ENCODE assay signal across 8 cellular contexts in genomic region chr1:38003261-38004250, GRCh38. TPM values are rescaled to one million over a fixed set of nuclear protein-coding genes. Genes with fewer than 3 reads are reported as not detected.
A peak's percentile ranks its signal among the peaks of the same experiment; 100 is the strongest.
DNase-seq lines count a peak whose midpoint lies in the region; ATAC-seq and TF ChIP-seq lines count a peak whose summit lies in the region.

No MANE protein-coding gene starts in this region.

- no peaks in the 10 kb centered on the region for H3K9me2 ChIP-seq in Loucy (replicated peaks; ENCODE audit: low read depth, low read length)

- H3K4me1 ChIP-seq in Loucy (ENCODE audit: insufficient read depth, low read length, poor library complexity, severe bottlenecking) (peaks cover 53% of the 10 kb centered on the region), duodenal mucosa (ENCODE audit: control insufficient read depth in 1 of 2, insufficient read depth in 2 of 2, low read length in 2 of 2) (peaks cover 24 to 31% of the 10 kb centered on the region in 2 donors)

- peaks cover 4% of the 10 kb centered on the region for H4K20me1 ChIP-seq in Loucy (ENCODE audit: insufficient read depth, low read length, poor library complexity, severe bottlenecking)

- no peaks in the 10 kb centered on the region for H3F3A ChIP-seq in Loucy (ENCODE audit: low read depth)

- no peaks in the 10 kb centered on the region for H3K27me3 ChIP-seq in Loucy (ENCODE audit: insufficient read depth, low read length, poor library complexity, severe bottlenecking)
- peaks cover 6% of the 10 kb centered on the region in 2 donors for H3K27me3 ChIP-seq in duodenal mucosa (ENCODE audit: control insufficient read depth in 1 of 2, insufficient read depth in 2 of 2, low read length in 2 of 2)

- peak overlapping the region; percentile 89 to 92 for H3K27ac Mint-ChIP-seq in natural killer cell

- H3K9ac ChIP-seq in Loucy (ENCODE audit: low read depth, low read length, poor library complexity, severe bottlenecking) = peak overlapping the region; percentile 79
- peak overlapping the region; percentile 31 to 79 for H3K9ac ChIP-seq in duodenal mucosa (ENCODE audit: low read depth in 1 of 2, low read length in 2 of 2)

- peaks cover 60 to 65% of the 10 kb centered on the region in 2 donors for H3K4me1 Mint-ChIP-seq in natural killer cell

- peak overlapping the region; percentile 85 for H3K4me2 ChIP-seq in Loucy (ENCODE audit: low read depth, low read length, poor library complexity, severe bottlenecking)

- intact Hi-C loops in natural killer cell (cut with micrococcal nuclease) = loop anchor here (10.0 kb wide), 1 partner anchor 529 kb away; the partner anchor contains the start of gene ZC3H12A

- H3K36me3 Mint-ChIP-seq in natural killer cell = no peaks in the 10 kb centered on the region

- TF ChIP-seq CTCF in Loucy (conservative IDR thresholded peaks at IDR 0.05; ENCODE audit: low read length) = no peak
- no peak for TF ChIP-seq CTCF in natural killer cell (IDR thresholded peaks at IDR 0.05)

- H3K27ac ChIP-seq in duodenal mucosa (ENCODE audit: low read depth, low read length) = no peak overlapping the region

- no peaks in the 10 kb centered on the region for H3K9me3 Mint-ChIP-seq in natural killer cell

- H3K4me3 ChIP-seq in Loucy (ENCODE audit: low read length, poor library complexity, severe bottlenecking) (peak overlapping the region; percentile 77), duodenal mucosa (ENCODE audit: low read depth in 1 of 2, low read length in 2 of 2) (peak overlapping the region; percentile 51 to 76)

- H3K9me3 ChIP-seq in Loucy (ENCODE audit: insufficient read depth, low read depth, low read length) = no peaks in the 10 kb centered on the region
- no peaks in the 10 kb centered on the region for H3K9me3 ChIP-seq in duodenal mucosa (ENCODE audit: control insufficient read depth in 1 of 2, low read length in 2 of 2)

- no peaks in the 10 kb centered on the region for H3K27me3 Mint-ChIP-seq in natural killer cell (ENCODE audit: low read depth in 2 of 2)

- H3K79me2 ChIP-seq in Loucy (ENCODE audit: insufficient read depth, low read length) = peaks cover 49% of the 10 kb centered on the region; the same call in 1 of the 2 replicates

- DNase-seq in C1 segment of cervical spinal cord (lab: John Stamatoyannopoulos, UW) (peak in 8 of 14 donors; percentile 17 to 78 (median 52)), natural killer cell (no peak), T1000 (lab: John Stamatoyannopoulos, UW) (no peak), NCI-H2227 treated with DMSO at 0.1 percent for 48 hours (lab: John Stamatoyannopoulos, UW) (no peak)

- H3K36me3 ChIP-seq in Loucy (ENCODE audit: insufficient read depth, low read length) (no peaks in the 10 kb centered on the region), duodenal mucosa (ENCODE audit: control insufficient read depth in 1 of 2, insufficient read depth in 2 of 2, low read length in 2 of 2) (peaks cover under 1 to 2% of the 10 kb centered on the region in 2 donors)

- ATAC-seq in natural killer cell (no peak), HG02884 (IDR thresholded peaks at IDR 0.05; ENCODE audit: unreplicated experiment) (no peak), HG02678 (IDR thresholded peaks at IDR 0.05; ENCODE audit: unreplicated experiment) (no peak)

- no peak overlapping the region for H2AFZ ChIP-seq in Loucy (ENCODE audit: low read length)

- peak overlapping the region; percentile 98 for H3K4me3 Mint-ChIP-seq in natural killer cell

RNA-seq across cellular contexts. Expression of gene FHL3, which starts 1.8 kb away (rescaled TPM):
- total RNA-seq in natural killer cell = 10 to 100 TPM; 49.3 to 82.6 (median 53.6) TPM

RNA-seq across cellular contexts. Expression of gene UTP11, which starts 9.0 kb away (rescaled TPM):
- 10 to 100 TPM; 13.4 to 20.7 (median 19.2) TPM for total RNA-seq in natural killer cell

RNA-seq across cellular contexts. Expression of gene SF3A3, which starts 13.7 kb away (rescaled TPM):
- 10 to 100 TPM; 48.7 to 75.8 (median 71.1) TPM for total RNA-seq in natural killer cell

RNA-seq across cellular contexts. Expression of gene POU3F1, which starts 43.0 kb away (rescaled TPM):
- total RNA-seq in natural killer cell = under 1 TPM in 2 of 3 donors, not detected in 1; 0.12 to 0.15 TPM

RNA-seq across cellular contexts. Expression of gene INPP5B, which starts 56.7 kb away (rescaled TPM):
- 10 to 100 TPM; 34.0 to 66.2 (median 54.7) TPM for total RNA-seq in natural killer cell

Comparison
In these comparisons a context has a peak if more than half of its experiments do, and no peak if none do; other contexts are left out.
1. DNase-seq: peak in C1 segment of cervical spinal cord (8 of 14); none in natural killer cell (single experiment), T1000 (single experiment) and NCI-H2227 treated with DMSO at 0.1 percent for 48 hours (single experiment).